In genomic region chr7:104923010-104923421, GRCh38 we compare ENCODE assay signal across 8 cellular contexts.
DNase-seq lines count a peak whose midpoint lies in the region; ATAC-seq and TF ChIP-seq lines count a peak whose summit lies in the region.

No MANE protein-coding gene starts in this region.

- TF ChIP-seq CTCF in CD8-positive, alpha-beta T cell (IDR thresholded peaks at IDR 0.05): peak; percentile 66

- CTCF ChIA-PET in CD8-positive, alpha-beta T cell (lab: Charles Lee): interaction anchor here (0.8 to 3.0 kb wide), 17 partner anchors 8 to 1348 kb away, joined by 3 to 22 read pairs (median 3); no protein-coding TSS in a partner anchor

- no peaks in the 10 kb centered on the region for H3K79me1 ChIP-seq in mesendoderm (ENCODE audit: low read length)

- H3K4me1 ChIP-seq in CD8-positive, alpha-beta T cell (ENCODE audit: insufficient read depth, low read length): no peaks in the 10 kb centered on the region
- H3K4me1 ChIP-seq in duodenal mucosa (ENCODE audit: control insufficient read depth in 1 of 2, insufficient read depth in 2 of 2, low read length in 2 of 2) (peaks cover 16 to 28% of the 10 kb centered on the region in 2 donors), mesendoderm (ENCODE audit: control insufficient read depth, low read depth, low read length) (peaks cover 3% of the 10 kb centered on the region)

- H3K4me2 ChIP-seq in mesendoderm (ENCODE audit: low read length): no peak overlapping the region

- peak; percentile 54 to 83 (median 71) for DNase-seq in CD8-positive, alpha-beta T cell
- DNase-seq in NCI-H526 (lab: John Stamatoyannopoulos, UW) (peak; percentile 70 to 91), mesendoderm (peak; percentile 89)
- peak; percentile 70 for DNase-seq in activated CD4-positive, alpha-beta T cell treated with anti-CD3 and anti-CD28 coated beads, Interleukin-2, amount 50 U/mL, for 1 hour
- DNase-seq in stimulated activated CD8-positive, alpha-beta memory T cell treated with anti-CD3 and anti-CD28 coated beads, Interleukin-7, amount 100 ng/mL, for 4 hours (ENCODE audit: low read depth in 2 of 2): peak; percentile 60 to 63

- H3K27me3 ChIP-seq in CD8-positive, alpha-beta T cell (ENCODE audit: insufficient read depth, low read length): no peaks in the 10 kb centered on the region
- H3K27me3 ChIP-seq in duodenal mucosa (ENCODE audit: control insufficient read depth in 1 of 2, insufficient read depth in 2 of 2, low read length in 2 of 2) (no peaks in the 10 kb centered on the region), mesendoderm (ENCODE audit: insufficient read depth, low read length, poor library complexity) (no peaks in the 10 kb centered on the region)

- ATAC-seq in CD8-positive, alpha-beta T cell: peak; percentile 96
- peak; percentile 98 for ATAC-seq in GM19372 (IDR thresholded peaks at IDR 0.05; ENCODE audit: low read depth, unreplicated experiment)
- peak; percentile 98 for ATAC-seq in HG03442 (IDR thresholded peaks at IDR 0.05; ENCODE audit: unreplicated experiment)

- no peak overlapping the region for H2BK120ac ChIP-seq in mesendoderm (ENCODE audit: low read depth, low read length)

- no peak overlapping the region for H3K27ac ChIP-seq in CD8-positive, alpha-beta T cell (ENCODE audit: low read depth, low read length)
- H3K27ac ChIP-seq in duodenal mucosa (ENCODE audit: low read depth, low read length) (no peak overlapping the region), mesendoderm (ENCODE audit: low read depth, low read length) (no peak overlapping the region)

- no peak overlapping the region for H3K4me3 Mint-ChIP-seq in CD8-positive, alpha-beta T cell

- H3K4ac ChIP-seq in mesendoderm (ENCODE audit: low read depth, low read length): no peak overlapping the region

- POLR2A ChIA-PET in CD8-positive, alpha-beta T cell (lab: Charles Lee): interaction anchor here (0.8 kb wide), 1 partner anchor 58 kb away, joined by 3 read pairs; no protein-coding TSS in a partner anchor

- H2BK5ac ChIP-seq in mesendoderm (ENCODE audit: low read length): no peak overlapping the region

- H3K79me2 ChIP-seq in mesendoderm (ENCODE audit: control insufficient read depth, insufficient read depth, low read length): no peaks in the 10 kb centered on the region

- no peaks in the 10 kb centered on the region for H3K9me3 Mint-ChIP-seq in CD8-positive, alpha-beta T cell

- H3K27me3 Mint-ChIP-seq in CD8-positive, alpha-beta T cell (ENCODE audit: low read depth): no peaks in the 10 kb centered on the region

- H2BK15ac ChIP-seq in mesendoderm (replicated peaks; ENCODE audit: low read depth): no peak overlapping the region

- peak overlapping the region; percentile 55 for H3K27ac Mint-ChIP-seq in CD8-positive, alpha-beta T cell

- H2AK5ac ChIP-seq in mesendoderm (ENCODE audit: low read length): no peak overlapping the region

- H3K4me1 Mint-ChIP-seq in CD8-positive, alpha-beta T cell (ENCODE audit: low read depth): peaks cover 5% of the 10 kb centered on the region

- no peak overlapping the region for H3K23ac ChIP-seq in mesendoderm (ENCODE audit: low read length)

- intact Hi-C loops in CD8-positive, alpha-beta T cell (cut with DNase I, micrococcal nuclease): loop anchor here (1.0 to 5.0 kb wide), 9 partner anchors 18 to 564 kb away; no protein-coding TSS in a partner anchor

- no peaks in the 10 kb centered on the region for H3K36me3 ChIP-seq in CD8-positive, alpha-beta T cell (ENCODE audit: insufficient read depth, low read length)
- H3K36me3 ChIP-seq in duodenal mucosa (ENCODE audit: control insufficient read depth in 1 of 2, insufficient read depth in 2 of 2, low read length in 2 of 2) (no peaks in the 10 kb centered on the region), mesendoderm (ENCODE audit: control insufficient read depth, insufficient read depth, low read length) (no peaks in the 10 kb centered on the region)

- H3K56ac ChIP-seq in mesendoderm (ENCODE audit: low read length): no peak overlapping the region

- WGBS in mesendoderm (ENCODE audit: extremely low coverage, insufficient coverage, low lambda C conversion rate): no CpG with 5 or more reads among the region's 4 CpGs

- H3K9me3 ChIP-seq in CD8-positive, alpha-beta T cell (ENCODE audit: low read length): no peaks in the 10 kb centered on the region
- no peaks in the 10 kb centered on the region for H3K9me3 ChIP-seq in duodenal mucosa (ENCODE audit: control insufficient read depth in 1 of 2, low read length in 2 of 2)

- H3K36me3 Mint-ChIP-seq in CD8-positive, alpha-beta T cell: no peaks in the 10 kb centered on the region

- H3K18ac ChIP-seq in mesendoderm (ENCODE audit: low read length): no peak overlapping the region

- H3K9ac ChIP-seq in duodenal mucosa (ENCODE audit: low read depth in 1 of 2, low read length in 2 of 2) (peak overlapping the region; percentile 46 to 69), mesendoderm (ENCODE audit: low read length) (no peak overlapping the region)

- no peak overlapping the region for H4K8ac ChIP-seq in mesendoderm (ENCODE audit: low read depth, low read length)

- H4K5ac ChIP-seq in mesendoderm (ENCODE audit: low read length): no peak overlapping the region

- no peak overlapping the region for H3K4me3 ChIP-seq in CD8-positive, alpha-beta T cell (ENCODE audit: low read depth, low read length)
- peak overlapping the region; percentile 27 to 46 for H3K4me3 ChIP-seq in duodenal mucosa (ENCODE audit: low read depth in 1 of 2, low read length in 2 of 2)
- H3K4me3 ChIP-seq in mesendoderm (ENCODE audit: low read length): no peak overlapping the region

Comparison
In these comparisons a context has a peak if more than half of its experiments do, and no peak if none do; other contexts are left out.
1. H3K4me3 ChIP-seq: peak in duodenal mucosa (2 of 2); none in CD8-positive, alpha-beta T cell (single experiment) and mesendoderm (single experiment).
2. Peak in every context shown above with its lines, with median percentiles within 50 percentile points of each other: ATAC-seq and DNase-seq.